In genomic region chr9:69809304-69809863, GRCh38 we compare ENCODE assay signal across 1 cellular context.
TF ChIP-seq lines count a peak whose summit lies in the region.

No MANE protein-coding gene starts in this region.

TF ChIP-seq in HCT116, 20 proteins besides CTCF, POLR2A, EP300 and RAD21 (continued from another document):
- TF ChIP-seq EGR1 (IDR thresholded peaks at IDR 0.05; ENCODE audit: low read depth) (no peak), TCF7L2 (IDR thresholded peaks at IDR 0.05; ENCODE audit: borderline replicate concordance, extremely low read depth, insufficient read depth, insufficient read length) (no peak)
TF ChIP-seq in HCT116: peak in this region for 0.
